Comparison of ENCODE assay signal across 8 cellular contexts in the genomic region with DNA sequence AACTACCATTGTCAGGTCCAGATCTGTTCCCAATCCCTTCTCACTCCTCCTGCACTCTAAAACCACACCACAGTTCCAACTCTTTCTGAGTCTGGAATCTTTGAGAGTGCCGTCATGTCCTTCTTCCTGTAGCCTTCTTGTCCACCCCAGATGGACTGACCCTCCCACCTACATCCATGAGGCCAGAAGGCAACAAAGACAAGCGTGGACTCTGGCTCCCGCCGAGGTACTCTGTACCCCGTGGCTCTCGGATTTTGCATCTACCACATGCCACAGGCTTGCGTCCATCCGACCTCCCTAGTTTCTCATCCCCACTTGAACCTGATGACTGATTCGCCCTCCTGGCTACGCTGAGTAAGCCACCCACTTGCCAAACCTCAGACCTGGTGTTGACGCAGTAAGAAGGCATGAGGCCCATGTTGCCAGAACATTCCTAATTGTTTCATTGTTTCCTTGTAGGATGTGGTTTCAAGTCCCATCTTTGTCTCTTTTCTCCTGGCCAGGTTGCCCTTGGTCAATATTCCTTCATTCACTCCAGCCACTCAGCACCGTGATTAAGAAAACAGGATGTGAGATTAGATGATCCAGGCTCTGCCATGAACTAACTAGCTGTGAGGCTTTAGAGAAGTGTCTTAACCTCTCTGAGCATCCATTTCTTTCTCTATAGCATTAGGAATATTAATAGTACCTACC. TPM values are rescaled to one million over a fixed set of nuclear protein-coding genes. Genes with fewer than 3 reads are reported as not detected.
DNase-seq lines count a peak whose midpoint lies in the region; ATAC-seq and TF ChIP-seq lines count a peak whose summit lies in the region.

No MANE protein-coding gene starts in this region.

- 97% methylated on average over 12 of the region's 12 CpGs for WGBS in thymus

- no peak overlapping the region for H3K4me3 ChIP-seq in HUES6 (ENCODE audit: low read depth, low read length)
- H3K4me3 ChIP-seq in left lung = no peak overlapping the region
- H3K4me3 ChIP-seq in thymus (ENCODE audit: low read length) = no peak overlapping the region

- H3K27me3 ChIP-seq in HUES6 (ENCODE audit: control insufficient read depth, insufficient read depth, low read length) = no peaks in the 10 kb centered on the region
- no peaks in the 10 kb centered on the region for H3K27me3 ChIP-seq in left lung
- H3K27me3 ChIP-seq in thymus (ENCODE audit: control insufficient read depth, insufficient read depth) = no peaks in the 10 kb centered on the region

- DNase-seq in astrocyte of the hippocampus (ENCODE audit: low read depth, low spot score) = peak; percentile 99
- DNase-seq in left lung = peak in 1 of 2 donors; percentile 45
- no peak for DNase-seq in NCI-H510A treated with DMSO at 0.1 percent for 48 hours (lab: John Stamatoyannopoulos, UW)
- no peak for DNase-seq in activated CD4-positive, alpha-beta T cell treated with anti-CD3 and anti-CD28 coated beads for 1 hour

- intact Hi-C loops in left lung (cut with DNase I) = no loop called here

- H3K4me1 ChIP-seq in HUES6 (ENCODE audit: control insufficient read depth, insufficient read depth, low read length) (peaks cover 43% of the 10 kb centered on the region), left lung (peaks cover 31 to 53% of the 10 kb centered on the region in 2 donors), thymus (ENCODE audit: control insufficient read depth, insufficient read depth, low read length) (no peaks in the 10 kb centered on the region)

- peak overlapping the region; percentile 88 for H3K9ac ChIP-seq in HUES6 (ENCODE audit: low read length)

- TF ChIP-seq CTCF in left lung (IDR thresholded peaks at IDR 0.05) = no peak

- H3K27ac ChIP-seq in HUES6 (ENCODE audit: low read depth, low read length) (peak overlapping the region; percentile 97; the same call in 1 of the 2 replicates), left lung (peak overlapping the region; percentile 85 to 97), thymus (ENCODE audit: low read depth) (peak overlapping the region; percentile 69)

- H3K9me3 ChIP-seq in HUES6 (ENCODE audit: control insufficient read depth, insufficient read depth, low read depth, low read length) = peaks cover 5% of the 10 kb centered on the region; the same call in 1 of the 2 replicates
- no peaks in the 10 kb centered on the region for H3K9me3 ChIP-seq in left lung
- no peaks in the 10 kb centered on the region for H3K9me3 ChIP-seq in thymus (ENCODE audit: control insufficient read depth)

- ATAC-seq in left lung (peak; percentile 5), HG03378 (IDR thresholded peaks at IDR 0.05; ENCODE audit: unreplicated experiment) (no peak), HG03469 (IDR thresholded peaks at IDR 0.05; ENCODE audit: unreplicated experiment) (no peak)

- no peaks in the 10 kb centered on the region; the same call in 1 of the 2 replicates for H3K36me3 ChIP-seq in HUES6 (ENCODE audit: control insufficient read depth, insufficient read depth, low read length)
- no peaks in the 10 kb centered on the region for H3K36me3 ChIP-seq in left lung
- H3K36me3 ChIP-seq in thymus (ENCODE audit: control insufficient read depth, insufficient read depth) = no peaks in the 10 kb centered on the region

RNA-seq across cellular contexts. Expression of a gene that starts 1.1 kb away (rescaled TPM):
- total RNA-seq in left lung = 10 to 100 TPM; 84.0 to 91.4 TPM
- polyA plus RNA-seq in thymus = 11.0 TPM
